1 cellular context compared by ENCODE assay signal in the genomic region with DNA sequence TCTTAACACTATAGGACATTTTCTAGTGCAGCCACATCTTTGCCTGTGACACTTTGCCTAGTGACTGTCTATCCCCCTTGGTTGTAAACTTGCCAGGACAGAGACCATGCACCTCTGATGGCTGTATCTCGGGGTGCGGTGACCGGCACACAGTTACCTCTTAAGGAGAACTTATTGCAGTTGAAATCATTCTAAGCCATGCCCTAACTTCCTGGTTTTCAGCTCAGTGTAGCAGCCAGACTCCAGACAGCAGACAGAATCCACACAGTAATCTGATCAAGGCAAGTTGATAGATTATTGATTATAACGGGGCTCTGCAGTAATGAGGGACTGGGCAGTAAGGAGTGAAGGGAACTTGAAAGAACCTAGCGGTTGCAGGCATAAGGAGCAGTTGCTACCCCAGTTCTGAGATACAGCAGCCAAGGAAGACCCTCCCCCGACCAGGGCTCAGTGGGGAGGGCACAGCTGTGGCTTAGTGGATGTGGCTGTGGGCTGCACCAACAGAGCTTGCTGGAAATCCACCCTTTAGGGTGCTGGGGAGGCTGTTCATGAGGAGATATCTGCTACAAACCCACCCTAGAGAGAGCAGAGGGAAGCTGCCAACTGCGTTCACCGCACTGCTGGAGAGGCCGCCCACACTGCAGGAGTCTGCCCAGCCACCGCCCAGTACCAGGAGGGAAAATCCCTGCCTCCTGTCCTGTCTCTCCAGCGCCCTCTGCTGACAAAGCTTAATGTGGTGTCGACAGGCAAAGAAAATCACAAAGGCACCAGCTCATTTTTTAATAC.
A peak's percentile ranks its signal among the peaks of the same experiment; 100 is the strongest.
TF ChIP-seq lines count a peak whose summit lies in the region.

No MANE protein-coding gene starts in this region.

TF ChIP-seq in HEK293, 187 proteins besides CTCF, POLR2A, EP300 and RAD21 (continued from another document):
- TF ChIP-seq, protein P1, sequence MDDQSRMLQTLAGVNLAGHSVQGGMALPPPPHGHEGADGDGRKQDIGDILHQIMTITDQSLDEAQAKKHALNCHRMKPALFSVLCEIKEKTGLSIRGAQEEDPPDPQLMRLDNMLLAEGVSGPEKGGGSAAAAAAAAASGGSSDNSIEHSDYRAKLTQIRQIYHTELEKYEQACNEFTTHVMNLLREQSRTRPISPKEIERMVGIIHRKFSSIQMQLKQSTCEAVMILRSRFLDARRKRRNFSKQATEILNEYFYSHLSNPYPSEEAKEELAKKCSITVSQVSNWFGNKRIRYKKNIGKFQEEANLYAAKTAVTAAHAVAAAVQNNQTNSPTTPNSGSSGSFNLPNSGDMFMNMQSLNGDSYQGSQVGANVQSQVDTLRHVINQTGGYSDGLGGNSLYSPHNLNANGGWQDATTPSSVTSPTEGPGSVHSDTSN (CRISPR knock-in tag; IDR thresholded peaks at IDR 0.05): no peak
- TF ChIP-seq ZFP37 (tag by site-specific recombination; IDR thresholded peaks at IDR 0.05) (0 out of 2 replicates have a peak, but pooled peaks have one; percentile 18), ZNF623 (tag by site-specific recombination; IDR thresholded peaks at IDR 0.05) (no peak), ZNF423 (tag by site-specific recombination; IDR thresholded peaks at IDR 0.05) (peak; percentile 17; the same call in 1 of the 2 replicates), ZFHX2 (tag by site-specific recombination; conservative IDR thresholded peaks at IDR 0.05) (peak; percentile 90), GLIS1 (tag by site-specific recombination; IDR thresholded peaks at IDR 0.05) (peak; percentile 77), ZNF560 (tag by site-specific recombination; IDR thresholded peaks at IDR 0.05; ENCODE audit: borderline replicate concordance) (no peak), ZNF292 (tag by site-specific recombination; IDR thresholded peaks at IDR 0.05; ENCODE audit: borderline replicate concordance, low read depth) (no peak), ZNF112 (tag by site-specific recombination; IDR thresholded peaks at IDR 0.05) (no peak), ZSCAN30 (tag by site-specific recombination; IDR thresholded peaks at IDR 0.05) (peak; percentile 76), ZNF600 (tag by site-specific recombination; IDR thresholded peaks at IDR 0.05) (no peak), ZNF157 (tag by site-specific recombination; IDR thresholded peaks at IDR 0.05) (no peak), MEIS1 (CRISPR knock-in tag; IDR thresholded peaks at IDR 0.05; ENCODE audit: borderline replicate concordance) (no peak), EGR2 (tag by site-specific recombination; IDR thresholded peaks at IDR 0.05; ENCODE audit: low read depth) (peak; percentile 73), TRIM28 (IDR thresholded peaks at IDR 0.05; ENCODE audit: borderline replicate concordance, low read length) (peak; percentile 82; the same call in 1 of the 2 replicates), ZEB2 (tag by site-specific recombination; IDR thresholded peaks at IDR 0.05) (no peak), ZNF24 (tag by site-specific recombination; IDR thresholded peaks at IDR 0.05) (no peak), ZNF624 (tag by site-specific recombination; IDR thresholded peaks at IDR 0.05) (no peak), ZNF654 (tag by site-specific recombination; IDR thresholded peaks at IDR 0.05; ENCODE audit: low read depth) (peak; percentile 92), ZNF19 (tag by site-specific recombination; IDR thresholded peaks at IDR 0.05; ENCODE audit: low read depth) (no peak), GLI2 (tag by site-specific recombination; IDR thresholded peaks at IDR 0.05; ENCODE audit: borderline replicate concordance, low read depth) (no peak), ZBTB7A (tag by site-specific recombination; IDR thresholded peaks at IDR 0.05; ENCODE audit: low read depth) (no peak), KLF1 (tag by site-specific recombination; IDR thresholded peaks at IDR 0.05) (peak; percentile 78; the same call in 1 of the 2 replicates), ZNF394 (tag by site-specific recombination; IDR thresholded peaks at IDR 0.05; ENCODE audit: borderline replicate concordance) (0 out of 2 replicates have a peak, but pooled peaks have one; percentile 21)
- TF ChIP-seq, protein P2, sequence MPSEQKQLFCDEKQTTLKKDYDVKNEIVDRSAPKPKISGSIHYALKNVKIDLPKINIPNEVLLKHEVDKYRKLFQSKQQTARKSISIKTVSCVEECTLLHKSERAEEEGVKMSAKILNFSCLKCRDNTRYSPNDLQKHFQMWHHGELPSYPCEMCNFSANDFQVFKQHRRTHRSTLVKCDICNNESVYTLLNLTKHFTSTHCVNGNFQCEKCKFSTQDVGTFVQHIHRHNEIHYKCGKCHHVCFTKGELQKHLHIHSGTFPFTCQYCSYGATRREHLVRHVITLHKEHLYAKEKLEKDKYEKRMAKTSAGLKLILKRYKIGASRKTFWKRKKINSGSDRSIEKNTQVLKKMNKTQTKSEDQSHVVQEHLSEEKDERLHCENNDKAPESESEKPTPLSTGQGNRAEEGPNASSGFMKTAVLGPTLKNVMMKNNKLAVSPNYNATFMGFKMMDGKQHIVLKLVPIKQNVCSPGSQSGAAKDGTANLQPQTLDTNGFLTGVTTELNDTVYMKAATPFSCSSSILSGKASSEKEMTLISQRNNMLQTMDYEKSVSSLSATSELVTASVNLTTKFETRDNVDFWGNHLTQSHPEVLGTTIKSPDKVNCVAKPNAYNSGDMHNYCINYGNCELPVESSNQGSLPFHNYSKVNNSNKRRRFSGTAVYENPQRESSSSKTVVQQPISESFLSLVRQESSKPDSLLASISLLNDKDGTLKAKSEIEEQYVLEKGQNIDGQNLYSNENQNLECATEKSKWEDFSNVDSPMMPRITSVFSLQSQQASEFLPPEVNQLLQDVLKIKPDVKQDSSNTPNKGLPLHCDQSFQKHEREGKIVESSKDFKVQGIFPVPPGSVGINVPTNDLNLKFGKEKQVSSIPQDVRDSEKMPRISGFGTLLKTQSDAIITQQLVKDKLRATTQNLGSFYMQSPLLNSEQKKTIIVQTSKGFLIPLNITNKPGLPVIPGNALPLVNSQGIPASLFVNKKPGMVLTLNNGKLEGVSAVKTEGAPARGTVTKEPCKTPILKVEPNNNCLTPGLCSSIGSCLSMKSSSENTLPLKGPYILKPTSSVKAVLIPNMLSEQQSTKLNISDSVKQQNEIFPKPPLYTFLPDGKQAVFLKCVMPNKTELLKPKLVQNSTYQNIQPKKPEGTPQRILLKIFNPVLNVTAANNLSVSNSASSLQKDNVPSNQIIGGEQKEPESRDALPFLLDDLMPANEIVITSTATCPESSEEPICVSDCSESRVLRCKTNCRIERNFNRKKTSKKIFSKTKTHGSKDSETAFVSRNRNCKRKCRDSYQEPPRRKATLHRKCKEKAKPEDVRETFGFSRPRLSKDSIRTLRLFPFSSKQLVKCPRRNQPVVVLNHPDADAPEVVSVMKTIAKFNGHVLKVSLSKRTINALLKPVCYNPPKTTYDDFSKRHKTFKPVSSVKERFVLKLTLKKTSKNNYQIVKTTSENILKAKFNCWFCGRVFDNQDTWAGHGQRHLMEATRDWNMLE (tag by site-specific recombination; conservative IDR thresholded peaks at IDR 0.05; ENCODE audit: low read depth): no peak
- TF ChIP-seq, protein P3, sequence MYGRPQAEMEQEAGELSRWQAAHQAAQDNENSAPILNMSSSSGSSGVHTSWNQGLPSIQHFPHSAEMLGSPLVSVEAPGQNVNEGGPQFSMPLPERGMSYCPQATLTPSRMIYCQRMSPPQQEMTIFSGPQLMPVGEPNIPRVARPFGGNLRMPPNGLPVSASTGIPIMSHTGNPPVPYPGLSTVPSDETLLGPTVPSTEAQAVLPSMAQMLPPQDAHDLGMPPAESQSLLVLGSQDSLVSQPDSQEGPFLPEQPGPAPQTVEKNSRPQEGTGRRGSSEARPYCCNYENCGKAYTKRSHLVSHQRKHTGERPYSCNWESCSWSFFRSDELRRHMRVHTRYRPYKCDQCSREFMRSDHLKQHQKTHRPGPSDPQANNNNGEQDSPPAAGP (tag by site-specific recombination; IDR thresholded peaks at IDR 0.05): peak; percentile 35; the same call in 1 of the 2 replicates
- TF ChIP-seq, protein P4, sequence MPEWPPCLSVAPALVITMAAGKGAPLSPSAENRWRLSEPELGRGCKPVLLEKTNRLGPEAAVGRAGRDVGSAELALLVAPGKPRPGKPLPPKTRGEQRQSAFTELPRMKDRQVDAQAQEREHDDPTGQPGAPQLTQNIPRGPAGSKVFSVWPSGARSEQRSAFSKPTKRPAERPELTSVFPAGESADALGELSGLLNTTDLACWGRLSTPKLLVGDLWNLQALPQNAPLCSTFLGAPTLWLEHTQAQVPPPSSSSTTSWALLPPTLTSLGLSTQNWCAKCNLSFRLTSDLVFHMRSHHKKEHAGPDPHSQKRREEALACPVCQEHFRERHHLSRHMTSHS (tag by site-specific recombination; IDR thresholded peaks at IDR 0.05): no peak
- TF ChIP-seq, protein P5, sequence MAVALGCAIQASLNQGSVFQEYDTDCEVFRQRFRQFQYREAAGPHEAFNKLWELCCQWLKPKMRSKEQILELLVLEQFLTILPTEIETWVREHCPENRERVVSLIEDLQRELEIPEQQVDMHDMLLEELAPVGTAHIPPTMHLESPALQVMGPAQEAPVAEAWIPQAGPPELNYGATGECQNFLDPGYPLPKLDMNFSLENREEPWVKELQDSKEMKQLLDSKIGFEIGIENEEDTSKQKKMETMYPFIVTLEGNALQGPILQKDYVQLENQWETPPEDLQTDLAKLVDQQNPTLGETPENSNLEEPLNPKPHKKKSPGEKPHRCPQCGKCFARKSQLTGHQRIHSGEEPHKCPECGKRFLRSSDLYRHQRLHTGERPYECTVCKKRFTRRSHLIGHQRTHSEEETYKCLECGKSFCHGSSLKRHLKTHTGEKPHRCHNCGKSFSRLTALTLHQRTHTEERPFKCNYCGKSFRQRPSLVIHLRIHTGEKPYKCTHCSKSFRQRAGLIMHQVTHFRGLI (tag by site-specific recombination; IDR thresholded peaks at IDR 0.05): peak; percentile 31; the same call in 1 of the 2 replicates
- TF ChIP-seq, protein P6, sequence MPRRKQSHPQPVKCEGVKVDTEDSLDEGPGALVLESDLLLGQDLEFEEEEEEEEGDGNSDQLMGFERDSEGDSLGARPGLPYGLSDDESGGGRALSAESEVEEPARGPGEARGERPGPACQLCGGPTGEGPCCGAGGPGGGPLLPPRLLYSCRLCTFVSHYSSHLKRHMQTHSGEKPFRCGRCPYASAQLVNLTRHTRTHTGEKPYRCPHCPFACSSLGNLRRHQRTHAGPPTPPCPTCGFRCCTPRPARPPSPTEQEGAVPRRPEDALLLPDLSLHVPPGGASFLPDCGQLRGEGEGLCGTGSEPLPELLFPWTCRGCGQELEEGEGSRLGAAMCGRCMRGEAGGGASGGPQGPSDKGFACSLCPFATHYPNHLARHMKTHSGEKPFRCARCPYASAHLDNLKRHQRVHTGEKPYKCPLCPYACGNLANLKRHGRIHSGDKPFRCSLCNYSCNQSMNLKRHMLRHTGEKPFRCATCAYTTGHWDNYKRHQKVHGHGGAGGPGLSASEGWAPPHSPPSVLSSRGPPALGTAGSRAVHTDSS (tag by site-specific recombination; IDR thresholded peaks at IDR 0.05): no peak
TF ChIP-seq in HEK293: peak in this region for 22.
